Comparison of ENCODE assay signal across 26 cellular contexts in the genomic region with DNA sequence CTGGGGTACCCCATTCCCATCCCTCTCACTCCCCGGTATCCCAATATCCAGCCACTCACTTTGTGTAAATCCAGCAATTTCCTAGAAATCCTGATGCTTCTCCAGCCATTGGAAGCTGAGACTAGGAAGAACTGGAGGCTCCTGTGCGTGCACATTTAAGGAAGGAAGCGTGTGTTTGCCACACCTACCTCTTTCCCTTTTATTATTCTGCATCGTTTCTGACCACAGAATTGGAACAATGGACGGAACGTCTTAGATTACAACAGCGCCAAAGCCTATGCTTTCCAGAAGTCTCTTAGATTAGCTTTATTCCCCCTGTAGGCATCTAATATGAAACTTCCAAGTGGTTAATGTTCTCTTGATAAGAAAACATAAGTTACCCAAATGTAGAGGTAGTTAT.
"Had no signal": no experiment of that assay in that cellular context is flagged by ENCODE, and none has a peak within 500 bp of the region (broad histone marks: within the 10 kb centered on the region; RNA-seq: fewer than 3 reads in every experiment).

No MANE protein-coding gene starts in this region.

- H3K27ac Mint-ChIP-seq: immature natural killer cell; naive thymus-derived CD8-positive, alpha-beta T cell; nephron; neural progenitor cell; stimulated activated naive B cell treated with anti-CD40 and anti-IgM and Interleukin-4, amounts not matched to agents 10 μg/mL and 1 μg/mL and 100 μg/mL, for 72 hours had no signal

- H3K9me3 Mint-ChIP-seq: immature natural killer cell; naive thymus-derived CD8-positive, alpha-beta T cell; nephron; neural progenitor cell; stimulated activated naive B cell treated with anti-CD40 and anti-IgM and Interleukin-4, amounts not matched to agents 10 μg/mL and 1 μg/mL and 100 μg/mL, for 72 hours had no signal

- H3K27me3 ChIP-seq: neural progenitor cell, neutrophil, stomach, testis, thyroid gland, transverse colon, upper lobe of left lung had no signal

- H3K4me3 ChIP-seq: lower lobe of right lung, neural progenitor cell, psoas muscle, skin epidermis, stomach, testis, thyroid gland, transverse colon, upper lobe of left lung had no signal

- H3K4me1 Mint-ChIP-seq: naive thymus-derived CD8-positive, alpha-beta T cell; stimulated activated naive B cell treated with anti-CD40 and anti-IgM and Interleukin-4, amounts not matched to agents 10 μg/mL and 1 μg/mL and 100 μg/mL, for 72 hours had no signal

- H3K4me3 Mint-ChIP-seq: immature natural killer cell; naive thymus-derived CD8-positive, alpha-beta T cell; nephron; neural progenitor cell; stimulated activated naive B cell treated with anti-CD40 and anti-IgM and Interleukin-4, amounts not matched to agents 10 μg/mL and 1 μg/mL and 100 μg/mL, for 72 hours had no signal

- H2AFZ ChIP-seq: neural progenitor cell, parathyroid adenoma had no signal

- H3K4me2 ChIP-seq: neural progenitor cell had no signal

- H3K79me2 ChIP-seq: parathyroid adenoma had no signal

- H3K36me3 Mint-ChIP-seq: immature natural killer cell; naive thymus-derived CD8-positive, alpha-beta T cell; neural progenitor cell; stimulated activated naive B cell treated with anti-CD40 and anti-IgM and Interleukin-4, amounts not matched to agents 10 μg/mL and 1 μg/mL and 100 μg/mL, for 72 hours had no signal

- H3K4me1 ChIP-seq: lower lobe of right lung, neural progenitor cell, parathyroid adenoma, psoas muscle, stomach, testis, thyroid gland, transverse colon, upper lobe of left lung had no signal

- ATAC-seq: lower lobe of right lung; naive thymus-derived CD8-positive, alpha-beta T cell; psoas muscle; sciatic nerve; stimulated activated naive B cell treated with anti-CD40 and anti-IgM and Interleukin-4, amounts not matched to agents 10 μg/mL and 1 μg/mL and 100 μg/mL, for 72 hours; stimulated activated naive CD8-positive, alpha-beta T cell treated with anti-CD3 and anti-CD28 coated beads, Interleukin-15, Interleukin-2, amounts not matched to agents 100 U/mL and 50 U/mL, for 24 hours had no signal

- FAIRE-seq: islet of Langerhans had no signal

- H3K27ac ChIP-seq: lower lobe of right lung, neural progenitor cell, neutrophil, parathyroid adenoma, psoas muscle, skin epidermis, stomach, testis, thyroid gland, transverse colon, upper lobe of left lung had no signal

- H3K36me3 ChIP-seq: lower lobe of right lung, neural progenitor cell, neutrophil, stomach, thyroid gland, transverse colon, upper lobe of left lung had no signal

- H3K9me3 ChIP-seq: lower lobe of right lung, neutrophil, psoas muscle, stomach, testis, thyroid gland, transverse colon, upper lobe of left lung had no signal

- DNase-seq: hypothalamus; immature natural killer cell; lower lobe of right lung; mammary epithelial cell; mesenchymal stem cell; naive thymus-derived CD8-positive, alpha-beta T cell; occipital lobe; psoas muscle; stimulated activated CD4-positive, alpha-beta T cell treated with anti-CD3 and anti-CD28 coated beads, Interleukin-12 subunit alpha, Interleukin-12 subunit beta, amount 100 ng/mL, for 4 hours; stimulated activated CD4-positive, alpha-beta T cell treated with anti-CD3 and anti-CD28 coated beads, Interleukin-15, amount 100 ng/mL, for 24 hours; stimulated activated CD4-positive, alpha-beta T cell treated with anti-CD3 and anti-CD28 coated beads, Interleukin-2, amount 100 ng/mL, for 24 hours; stimulated activated CD4-positive, alpha-beta T cell treated with anti-CD3 and anti-CD28 coated beads, Interleukin-4, amount 100 ng/mL, for 1 hour; stimulated activated naive B cell treated with anti-CD40 and anti-IgM and Interleukin-4, amounts not matched to agents 10 μg/mL and 1 μg/mL and 100 μg/mL, for 72 hours; stimulated activated naive CD8-positive, alpha-beta T cell treated with anti-CD3 and anti-CD28 coated beads, Interleukin-15, Interleukin-2, amounts not matched to agents 100 U/mL and 50 U/mL, for 24 hours; stomach; testis; thyroid gland; transverse colon; upper lobe of left lung had no signal

- H3K9ac ChIP-seq: neural progenitor cell, parathyroid adenoma had no signal
